ENCODE assay signal across 1 cellular context in genomic region chr12:58920102-58920955, GRCh38.
TF ChIP-seq lines count a peak whose summit lies in the region.

LRIG3 (minus strand) TSS chr12:58920504; CDS start chr12:58920235, 269 bp downstream.

TF ChIP-seq in HepG2, 621 proteins besides CTCF, POLR2A, EP300 and RAD21 (continued from another document and continues in another):
- TF ChIP-seq KDM5A (IDR thresholded peaks at IDR 0.05; ENCODE audit: borderline replicate concordance, low read length) (peak; percentile 31; the same call in 1 of the 2 replicates), ZNF710 (CRISPR knock-in tag; IDR thresholded peaks at IDR 0.05; ENCODE audit: borderline replicate concordance) (no peak; the same call in 1 of the 2 replicates), ZNF160 (CRISPR knock-in tag; IDR thresholded peaks at IDR 0.05) (0 out of 2 replicates have a peak, but pooled peaks have one; percentile 22), HCFC1 (IDR thresholded peaks at IDR 0.05; ENCODE audit: low read depth, low read length) (no peak), PHF8 (CRISPR knock-in tag; IDR thresholded peaks at IDR 0.05) (peak; percentile 75), ZBTB2 (CRISPR knock-in tag; IDR thresholded peaks at IDR 0.05; ENCODE audit: low read depth) (0 out of 2 replicates have a peak, but pooled peaks have one; percentile 15), ZBTB44 (CRISPR knock-in tag; IDR thresholded peaks at IDR 0.05) (no peak), SETDB1 (CRISPR knock-in tag; IDR thresholded peaks at IDR 0.05; ENCODE audit: borderline replicate concordance) (0 out of 2 replicates have a peak, but pooled peaks have one; percentile 53), TFDP1 (CRISPR knock-in tag; IDR thresholded peaks at IDR 0.05; ENCODE audit: borderline replicate concordance) (peak; percentile 86; the same call in 1 of the 2 replicates), ZNF563 (CRISPR knock-in tag; IDR thresholded peaks at IDR 0.05) (peak; percentile 81; the same call in 1 of the 2 replicates), GZF1 (CRISPR knock-in tag; IDR thresholded peaks at IDR 0.05) (0 out of 2 replicates have a peak, but pooled peaks have one; percentile 50), BRD4 (CRISPR knock-in tag; IDR thresholded peaks at IDR 0.05) (no peak), JUND (CRISPR knock-in tag; IDR thresholded peaks at IDR 0.05) (no peak), SNAPC4 (CRISPR knock-in tag; IDR thresholded peaks at IDR 0.05) (no peak), RARA (CRISPR knock-in tag; IDR thresholded peaks at IDR 0.05) (0 out of 2 replicates have a peak, but pooled peaks have one; percentile 13), HDAC2 (CRISPR knock-in tag; IDR thresholded peaks at IDR 0.05) (peak; percentile 42; the same call in 1 of the 2 replicates), ARNTL (CRISPR knock-in tag; IDR thresholded peaks at IDR 0.05) (peak; percentile 79; the same call in 1 of the 2 replicates), ZSCAN9 (CRISPR knock-in tag; IDR thresholded peaks at IDR 0.05; ENCODE audit: borderline replicate concordance) (peak; percentile 61; the same call in 1 of the 2 replicates), KDM4B (CRISPR knock-in tag; IDR thresholded peaks at IDR 0.05) (0 out of 2 replicates have a peak, but pooled peaks have one; percentile 24), NR2C2 (CRISPR knock-in tag; IDR thresholded peaks at IDR 0.05; ENCODE audit: borderline replicate concordance) (no peak), MTA3 (CRISPR knock-in tag; IDR thresholded peaks at IDR 0.05) (no peak), SP2 (CRISPR knock-in tag; IDR thresholded peaks at IDR 0.05) (peak; percentile 62; the same call in 1 of the 2 replicates), ZNF577 (CRISPR knock-in tag; IDR thresholded peaks at IDR 0.05; ENCODE audit: borderline replicate concordance, low read depth) (no peak), BRCA1 (CRISPR knock-in tag; IDR thresholded peaks at IDR 0.05) (no peak), EEA1 (CRISPR knock-in tag; IDR thresholded peaks at IDR 0.05; ENCODE audit: borderline replicate concordance) (peak; percentile 57; the same call in 1 of the 2 replicates), TEAD2 (CRISPR knock-in tag; IDR thresholded peaks at IDR 0.05) (0 out of 2 replicates have a peak, but pooled peaks have one; percentile 17), HOMEZ (CRISPR knock-in tag; IDR thresholded peaks at IDR 0.05; ENCODE audit: low read depth) (no peak), ZNF367 (CRISPR knock-in tag; IDR thresholded peaks at IDR 0.05; ENCODE audit: borderline replicate concordance) (no peak; the same call in 1 of the 2 replicates), ZBTB4 (CRISPR knock-in tag; IDR thresholded peaks at IDR 0.05; ENCODE audit: borderline replicate concordance) (no peak), ZBTB26 (CRISPR knock-in tag; IDR thresholded peaks at IDR 0.05; ENCODE audit: borderline replicate concordance) (0 out of 2 replicates have a peak, but pooled peaks have one; percentile 56), ZNF274 (CRISPR knock-in tag; IDR thresholded peaks at IDR 0.05) (peak; percentile 61), FOXK1 (CRISPR knock-in tag; IDR thresholded peaks at IDR 0.05; ENCODE audit: borderline replicate concordance, low read depth) (peak; percentile 98), ZBTB42 (CRISPR knock-in tag; IDR thresholded peaks at IDR 0.05) (no peak), MNT (IDR thresholded peaks at IDR 0.05) (peak; percentile 27; the same call in 1 of the 2 replicates)
